In genomic region chr10:103626178-103626577, GRCh38 we compare ENCODE assay signal across 19 cellular contexts.
DNase-seq lines count a peak whose midpoint lies in the region; ATAC-seq and TF ChIP-seq lines count a peak whose summit lies in the region.
"Had no signal": no experiment of that assay in that cellular context is flagged by ENCODE, and none has a peak within 500 bp of the region (broad histone marks: within the 10 kb centered on the region; RNA-seq: fewer than 3 reads in every experiment).

No MANE protein-coding gene starts in this region.

- ATAC-seq in mucosa of descending colon (no peak), GM19397 (IDR thresholded peaks at IDR 0.05; ENCODE audit: unreplicated experiment) (no peak), HG02973 (IDR thresholded peaks at IDR 0.05; ENCODE audit: unreplicated experiment) (no peak)
- ATAC-seq: SK-N-SH treated with all-trans-retinoic acid at 6 μM for 48 hours had no signal

- in situ Hi-C loops in KBM-7 (cut with MboI; ENCODE audit: low pct_unique_long_range_greater_than_20kb, low sequenced_read_pairs), result no loop called here

- H3K4me3 ChIP-seq in mucosa of descending colon, result no peak overlapping the region
- H3K4me3 ChIP-seq: BLaER1 treated with 17β-estradiol and CSF1 and Interleukin-3, amounts not matched to agents 10 nM and 100 nM had no signal

- TF ChIP-seq CTCF in RWPE1 (conservative IDR thresholded peaks at IDR 0.05; ENCODE audit: low read depth) (no peak), mucosa of descending colon (IDR thresholded peaks at IDR 0.05) (no peak)

- H3K27ac ChIP-seq in RWPE1, result peak overlapping the region; percentile 6; the same call in 1 of the 2 replicates
- H3K27ac ChIP-seq: HL-60 had no signal

- no peaks in the 10 kb centered on the region for H3K9me3 ChIP-seq in mucosa of descending colon
- H3K9me3 ChIP-seq: BLaER1 treated with 17β-estradiol and CSF1 and Interleukin-3, amounts not matched to agents 10 nM and 100 nM had no signal

- CTCF ChIA-PET in RWPE1 (lab: Yijun Ruan, JAX), result interaction anchor here (0.6 kb wide), 1 partner anchor 62 kb away, joined by 5 read pairs; no protein-coding TSS in a partner anchor

- H3K36me3 ChIP-seq in mucosa of descending colon (ENCODE audit: low read depth), result no peaks in the 10 kb centered on the region

- DNase-seq in C1 segment of cervical spinal cord (lab: John Stamatoyannopoulos, UW), result peak in 9 of 14 donors; percentile 11 to 96 (median 64)
- no peak for DNase-seq in RWPE1 (ENCODE audit: low spot score)
- DNase-seq in cerebellar nuclear complex (lab: John Stamatoyannopoulos, UW), result peak; percentile 65 to 85
- DNase-seq in midbrain (lab: John Stamatoyannopoulos, UW), result peak; percentile 45
- no peak for DNase-seq in KBM-7
- DNase-seq in mucosa of descending colon, result no peak
- DNase-seq: CD8-positive, alpha-beta memory T cell; DMS79; H9; NCI-H1417; NCI-H1930; NCI-H345; NCI-H82; SIG-M5 had no signal

- intact Hi-C loops in mucosa of descending colon (cut with DNase I, micrococcal nuclease), result no loop called here

- H3K4me1 ChIP-seq in mucosa of descending colon (ENCODE audit: low read depth), result no peaks in the 10 kb centered on the region

- POLR2A ChIA-PET in RWPE1 (lab: Yijun Ruan, JAX; ENCODE audit: low non-redundant PET), result no interaction called here

Comparison
In these comparisons a context has a peak if more than half of its experiments do, and no peak if none do; other contexts are left out.
1. DNase-seq: peak in C1 segment of cervical spinal cord (9 of 14), cerebellar nuclear complex (2 of 2) and midbrain (single experiment); none in RWPE1 (single experiment), KBM-7 (single experiment) and mucosa of descending colon (0 of 3).